Comparison of ENCODE assay signal across 17 cellular contexts in the genomic region with DNA sequence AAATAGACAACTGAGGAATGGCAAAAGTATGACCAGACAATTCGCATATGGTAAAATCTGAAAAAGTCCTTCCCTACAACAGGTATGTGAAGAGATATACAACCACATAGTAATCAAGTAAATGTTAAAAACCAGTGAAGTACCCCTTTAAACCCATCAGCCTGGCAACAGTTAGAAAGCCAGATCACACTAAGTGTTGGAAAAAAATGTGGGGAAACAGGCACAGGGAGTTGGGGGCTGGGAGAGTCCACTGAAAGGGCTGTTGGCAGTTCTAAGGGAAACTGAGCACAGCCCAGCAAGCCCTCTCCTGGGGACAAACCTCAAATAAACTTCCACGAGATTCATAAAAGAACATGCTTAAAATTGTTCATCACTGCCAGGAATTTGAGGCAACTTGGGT.
DNase-seq lines count a peak whose midpoint lies in the region; ATAC-seq and TF ChIP-seq lines count a peak whose summit lies in the region.
"Had no signal": no experiment of that assay in that cellular context is flagged by ENCODE, and none has a peak within 500 bp of the region (broad histone marks: within the 10 kb centered on the region; RNA-seq: fewer than 3 reads in every experiment).

No MANE protein-coding gene starts in this region.

- peak; percentile 12 for DNase-seq in coronary artery (ENCODE audit: low spot score)
- peak; percentile 1 for DNase-seq in upper lobe of right lung
- no peak for DNase-seq in left colon
- DNase-seq: AML-193; Calu3; CD4-positive, alpha-beta T cell; CD8-positive, alpha-beta T cell; DMS79 treated with DMSO at 0.1 percent for 48 hours; GF-D8 had no signal

- ATAC-seq in upper lobe of right lung (no peak), left colon (no peak), GM19328 (IDR thresholded peaks at IDR 0.05; ENCODE audit: unreplicated experiment) (no peak)
- ATAC-seq: A549; CD8-positive, alpha-beta T cell; GM12878 had no signal

- H3K36me3 ChIP-seq in HEK293 (ENCODE audit: control insufficient read depth in 2 of 2, insufficient read depth in 1 of 2, low read length in 2 of 2), result no peaks in the 10 kb centered on the region
- no peaks in the 10 kb centered on the region for H3K36me3 ChIP-seq in upper lobe of right lung
- H3K36me3 ChIP-seq: BLaER1 treated with 17β-estradiol and CSF1 and Interleukin-3, amounts not matched to agents 10 nM and 100 nM had no signal

- POLR2A ChIA-PET in HEK293 (lab: Yijun Ruan, JAX), result no interaction called here

- H3K4me1 ChIP-seq in HEK293 (ENCODE audit: control insufficient read depth, insufficient read depth, low read length) (no peaks in the 10 kb centered on the region), upper lobe of right lung (no peaks in the 10 kb centered on the region)
- H3K4me1 ChIP-seq: A549; BLaER1 treated with 17β-estradiol and CSF1 and Interleukin-3, amounts not matched to agents 10 nM and 100 nM; Caco-2 had no signal

- H3K9me3 ChIP-seq in HEK293 (ENCODE audit: control insufficient read depth, insufficient read depth, low read depth, low read length), result no peaks in the 10 kb centered on the region
- no peaks in the 10 kb centered on the region for H3K9me3 ChIP-seq in upper lobe of right lung
- H3K9me3 ChIP-seq: A549, Caco-2 had no signal

- H3K4me3 ChIP-seq in HEK293 (ENCODE audit: low read depth, low read length) (no peak overlapping the region), coronary artery (no peak overlapping the region), upper lobe of right lung (no peak overlapping the region)
- H3K4me3 ChIP-seq: A549; BLaER1 treated with 17β-estradiol and CSF1 and Interleukin-3, amounts not matched to agents 10 nM and 100 nM; GM12878 had no signal

- intact Hi-C loops in upper lobe of right lung (cut with DNase I) (no loop called here), left colon (cut with DNase I, micrococcal nuclease) (no loop called here)

- H3K27me3 ChIP-seq in upper lobe of right lung, result peaks cover 7% of the 10 kb centered on the region
- H3K27me3 ChIP-seq: BLaER1 treated with 17β-estradiol and CSF1 and Interleukin-3, amounts not matched to agents 10 nM and 100 nM had no signal

- no peak overlapping the region for H3K27ac ChIP-seq in HEK293 (ENCODE audit: extremely low read depth, low read depth, low read length)
- no peak overlapping the region for H3K27ac ChIP-seq in coronary artery
- H3K27ac ChIP-seq in upper lobe of right lung, result no peak overlapping the region
- H3K27ac ChIP-seq: 22Rv1; A549; BLaER1 treated with 17β-estradiol and CSF1 and Interleukin-3, amounts not matched to agents 10 nM and 100 nM; C4-2B had no signal

- TF ChIP-seq CTCF in HEK293 (tag by site-specific recombination; IDR thresholded peaks at IDR 0.05), result no peak
- TF ChIP-seq CTCF in coronary artery (IDR thresholded peaks at IDR 0.05), result no peak
- no peak for TF ChIP-seq CTCF in upper lobe of right lung (IDR thresholded peaks at IDR 0.05)

- CTCF ChIA-PET in HEK293 (lab: Yijun Ruan, JAX), result no interaction called here

TF ChIP-seq in HEK293, 187 proteins besides CTCF, POLR2A, EP300 and RAD21:
- TF ChIP-seq KLF9 (tag by site-specific recombination; IDR thresholded peaks at IDR 0.05; ENCODE audit: low read depth) (no peak), ZBTB8A (tag by site-specific recombination; IDR thresholded peaks at IDR 0.05) (no peak), ZNF184 (tag by site-specific recombination; IDR thresholded peaks at IDR 0.05) (peak; percentile 97), ZNF548 (tag by site-specific recombination; IDR thresholded peaks at IDR 0.05) (no peak), ZNF132 (tag by site-specific recombination; IDR thresholded peaks at IDR 0.05; ENCODE audit: borderline replicate concordance) (no peak), ZNF175 (tag by site-specific recombination; IDR thresholded peaks at IDR 0.05) (no peak), HOXC10 (CRISPR knock-in tag; IDR thresholded peaks at IDR 0.05) (no peak), ZFHX2 (tag by site-specific recombination; conservative IDR thresholded peaks at IDR 0.05) (no peak)
- TF ChIP-seq, protein P1, sequence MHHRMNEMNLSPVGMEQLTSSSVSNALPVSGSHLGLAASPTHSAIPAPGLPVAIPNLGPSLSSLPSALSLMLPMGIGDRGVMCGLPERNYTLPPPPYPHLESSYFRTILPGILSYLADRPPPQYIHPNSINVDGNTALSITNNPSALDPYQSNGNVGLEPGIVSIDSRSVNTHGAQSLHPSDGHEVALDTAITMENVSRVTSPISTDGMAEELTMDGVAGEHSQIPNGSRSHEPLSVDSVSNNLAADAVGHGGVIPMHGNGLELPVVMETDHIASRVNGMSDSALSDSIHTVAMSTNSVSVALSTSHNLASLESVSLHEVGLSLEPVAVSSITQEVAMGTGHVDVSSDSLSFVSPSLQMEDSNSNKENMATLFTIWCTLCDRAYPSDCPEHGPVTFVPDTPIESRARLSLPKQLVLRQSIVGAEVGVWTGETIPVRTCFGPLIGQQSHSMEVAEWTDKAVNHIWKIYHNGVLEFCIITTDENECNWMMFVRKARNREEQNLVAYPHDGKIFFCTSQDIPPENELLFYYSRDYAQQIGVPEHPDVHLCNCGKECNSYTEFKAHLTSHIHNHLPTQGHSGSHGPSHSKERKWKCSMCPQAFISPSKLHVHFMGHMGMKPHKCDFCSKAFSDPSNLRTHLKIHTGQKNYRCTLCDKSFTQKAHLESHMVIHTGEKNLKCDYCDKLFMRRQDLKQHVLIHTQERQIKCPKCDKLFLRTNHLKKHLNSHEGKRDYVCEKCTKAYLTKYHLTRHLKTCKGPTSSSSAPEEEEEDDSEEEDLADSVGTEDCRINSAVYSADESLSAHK (tag by site-specific recombination; IDR thresholded peaks at IDR 0.05), result no peak

Comparison
In these comparisons a context has a peak if more than half of its experiments do, and no peak if none do; other contexts are left out.
1. DNase-seq: peak in coronary artery (single experiment) and upper lobe of right lung (single experiment); none in left colon (0 of 2).